ENCODE assay signal across 17 cellular contexts in the genomic region with DNA sequence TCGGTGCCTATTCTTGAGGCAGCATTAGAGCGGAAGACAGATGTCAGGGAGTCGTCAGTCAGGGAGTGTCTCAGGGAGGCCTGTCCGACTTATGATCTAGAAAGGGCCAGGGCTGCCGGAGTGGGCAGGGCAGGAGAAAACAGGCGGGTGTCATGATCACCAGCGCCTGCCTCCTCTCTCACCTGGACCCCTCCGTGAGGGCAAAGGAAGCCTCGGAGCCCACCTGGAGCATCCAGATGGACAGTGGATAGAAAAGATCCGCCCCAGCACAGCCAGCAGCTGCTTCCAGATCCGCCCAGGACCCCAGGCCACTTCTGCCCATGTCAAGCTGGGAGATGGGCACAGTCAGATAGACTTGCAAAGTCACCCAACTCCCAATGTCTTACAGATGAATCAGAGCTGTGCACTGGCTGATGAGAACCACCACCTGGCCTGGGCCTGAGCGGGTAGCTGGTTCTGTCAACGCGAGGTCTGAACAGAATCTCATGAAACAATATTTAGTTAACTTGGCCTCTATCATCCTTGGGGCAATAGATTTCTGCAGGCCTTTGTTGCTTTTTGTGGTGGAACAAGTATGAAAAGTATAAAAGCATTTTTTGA. TPM values are rescaled to one million over a fixed set of nuclear protein-coding genes. Genes with fewer than 3 reads are reported as not detected.
DNase-seq lines count a peak whose midpoint lies in the region; ATAC-seq and TF ChIP-seq lines count a peak whose summit lies in the region.
"Had no signal": no experiment of that assay in that cellular context is flagged by ENCODE, and none has a peak within 500 bp of the region (broad histone marks: within the 10 kb centered on the region; RNA-seq: fewer than 3 reads in every experiment).

No MANE protein-coding gene starts in this region.

- no peak for TF ChIP-seq POLR2A in esophagus muscularis mucosa (IDR thresholded peaks at IDR 0.05; ENCODE audit: low read depth)

- H3K4me3 Mint-ChIP-seq in osteocyte (ENCODE audit: unreplicated experiment), result peak overlapping the region; percentile 9
- H3K4me3 Mint-ChIP-seq: activated CD4-positive, alpha-beta T cell treated with anti-CD3 and anti-CD28 coated beads, Interleukin-2, amount 10 ng/mL, durations not matched to agents 7 days and 5 days; activated T-cell treated with anti-CD3 and anti-CD28 coated beads, Interleukin-2, amount 50 U/mL, for 4 hours had no signal

- H3K4me1 ChIP-seq in RWPE2 (ENCODE audit: insufficient read depth, poor library complexity, severe bottlenecking) (peaks cover 12% of the 10 kb centered on the region), esophagus muscularis mucosa (peaks cover 21 to 41% (median 32%) of the 10 kb centered on the region in 4 donors), mucosa of descending colon (ENCODE audit: low read depth) (no peaks in the 10 kb centered on the region)
- H3K4me1 ChIP-seq: Caco-2 had no signal

- H3K36me3 Mint-ChIP-seq in osteocyte (ENCODE audit: unreplicated experiment), result peaks cover 9% of the 10 kb centered on the region

- H3K9me3 ChIP-seq in RWPE2 (ENCODE audit: severe bottlenecking) (no peaks in the 10 kb centered on the region), esophagus muscularis mucosa (no peaks in the 10 kb centered on the region), mucosa of descending colon (no peaks in the 10 kb centered on the region)
- H3K9me3 ChIP-seq: Caco-2 had no signal

- DNase-seq in RWPE2 (ENCODE audit: low spot score), result peak; percentile 30
- no peak for DNase-seq in esophagus muscularis mucosa (ENCODE audit: extremely low spot score)
- no peak for DNase-seq in osteocyte (ENCODE audit: extremely low spot score, unreplicated experiment)
- no peak for DNase-seq in DMS153 treated with DMSO at 0.1 percent for 48 hours (lab: John Stamatoyannopoulos, UW; ENCODE audit: unreplicated experiment)
- DNase-seq in SHP77 treated with DMSO at 0.1 percent for 48 hours (lab: John Stamatoyannopoulos, UW), result no peak
- no peak for DNase-seq in mucosa of descending colon
- DNase-seq: activated CD4-positive, alpha-beta T cell treated with anti-CD3 and anti-CD28 coated beads, Interleukin-2, amount 10 ng/mL, durations not matched to agents 7 days and 5 days; activated T-cell treated with anti-CD3 and anti-CD28 coated beads, Interleukin-2, amount 50 U/mL, for 4 hours; amniotic stem cell; effector CD8-positive, alpha-beta T cell; HCEC 1CT; NCI-H1930; RPMI8226 had no signal

- no peak for TF ChIP-seq CTCF in 22Rv1 (IDR thresholded peaks at IDR 0.05)
- TF ChIP-seq CTCF in RWPE2 (IDR thresholded peaks at IDR 0.05; ENCODE audit: poor library complexity, severe bottlenecking), result no peak
- TF ChIP-seq CTCF in esophagus muscularis mucosa (IDR thresholded peaks at IDR 0.05), result no peak
- no peak for TF ChIP-seq CTCF in osteocyte (IDR thresholded peaks at IDR 0.05)
- TF ChIP-seq CTCF in mucosa of descending colon (IDR thresholded peaks at IDR 0.05), result no peak

- peak overlapping the region; percentile 87 for H3K27ac Mint-ChIP-seq in osteocyte (ENCODE audit: unreplicated experiment)
- H3K27ac Mint-ChIP-seq: activated CD4-positive, alpha-beta T cell treated with anti-CD3 and anti-CD28 coated beads, Interleukin-2, amount 10 ng/mL, durations not matched to agents 7 days and 5 days had no signal

- no peaks in the 10 kb centered on the region for H3K9me3 Mint-ChIP-seq in osteocyte (ENCODE audit: unreplicated experiment)
- H3K9me3 Mint-ChIP-seq: activated CD4-positive, alpha-beta T cell treated with anti-CD3 and anti-CD28 coated beads, Interleukin-2, amount 10 ng/mL, durations not matched to agents 7 days and 5 days; activated T-cell treated with anti-CD3 and anti-CD28 coated beads, Interleukin-2, amount 50 U/mL, for 4 hours had no signal

- H3K4me1 Mint-ChIP-seq in osteocyte (ENCODE audit: unreplicated experiment), result peaks cover 41% of the 10 kb centered on the region

- no peaks in the 10 kb centered on the region for H3K27me3 Mint-ChIP-seq in osteocyte (ENCODE audit: unreplicated experiment)
- H3K27me3 Mint-ChIP-seq: activated CD4-positive, alpha-beta T cell treated with anti-CD3 and anti-CD28 coated beads, Interleukin-2, amount 10 ng/mL, durations not matched to agents 7 days and 5 days had no signal

- 94% methylated on average over 13 of the region's 14 CpGs for WGBS in esophagus muscularis mucosa

- H3K36me3 ChIP-seq in RWPE2 (ENCODE audit: low read depth), result no peaks in the 10 kb centered on the region
- H3K36me3 ChIP-seq in esophagus muscularis mucosa, result peaks cover 0 to 26% (median 10%) of the 10 kb centered on the region in 4 donors
- H3K36me3 ChIP-seq in mucosa of descending colon (ENCODE audit: low read depth), result peaks cover 4% of the 10 kb centered on the region

- H3K27me3 ChIP-seq in RWPE2 (ENCODE audit: insufficient read depth, poor library complexity, severe bottlenecking) (no peaks in the 10 kb centered on the region), esophagus muscularis mucosa (no peaks in the 10 kb centered on the region)

- no peak overlapping the region for H3K4me3 ChIP-seq in RWPE2 (ENCODE audit: severe bottlenecking)
- H3K4me3 ChIP-seq in esophagus muscularis mucosa, result no peak overlapping the region
- no peak overlapping the region for H3K4me3 ChIP-seq in mucosa of descending colon

- ATAC-seq in RWPE2 (ENCODE audit: low read depth), result no peak
- ATAC-seq in esophagus mucosa, result no peak
- no peak for ATAC-seq in mucosa of descending colon
- ATAC-seq: activated T-cell treated with anti-CD3 and anti-CD28 coated beads, Interleukin-2, amount 50 U/mL, for 4 hours had no signal

- no peak for TF ChIP-seq EP300 in esophagus muscularis mucosa (IDR thresholded peaks at IDR 0.05)

- intact Hi-C loops in esophagus muscularis mucosa (cut with DNase I), result loop anchor here (5.0 to 10.0 kb wide), 2 partner anchors 76 to 334 kb away; no protein-coding TSS in a partner anchor
- intact Hi-C loops in mucosa of descending colon (cut with DNase I, micrococcal nuclease), result no loop called here

- H3K27ac ChIP-seq in 22Rv1, result peak overlapping the region; percentile 33; the same call in 1 of the 2 replicates
- peak overlapping the region; percentile 44 for H3K27ac ChIP-seq in RWPE2 (ENCODE audit: poor library complexity, severe bottlenecking)
- H3K27ac ChIP-seq in esophagus muscularis mucosa (replicated peaks in 1 of 4), result peak overlapping the region; percentile 51 to 68 (median 63)
- H3K27ac ChIP-seq: HL-60 had no signal

RNA-seq across cellular contexts. Expression of a gene that starts 22.2 kb away (rescaled TPM):
- 10 to 100 TPM; 21.4 to 28.6 (median 25.7) TPM for total RNA-seq in esophagus muscularis mucosa
- 20.4 and 22.0 TPM in 2 replicates for total RNA-seq in osteocyte
- 19.6 TPM for total RNA-seq in esophagus mucosa
- total RNA-seq in mucosa of descending colon, result 10 to 100 TPM; 14.8 to 19.8 (median 16.2) TPM

RNA-seq across cellular contexts. Expression of a gene that starts 53.5 kb away (rescaled TPM):
- total RNA-seq in esophagus muscularis mucosa (10 to 100 TPM; 12.0 to 35.8 (median 20.9) TPM), osteocyte (61.7 and 67.2 TPM in 2 replicates), esophagus mucosa (3.0 TPM), mucosa of descending colon (10 to 100 TPM in 1 of 3 donors, 1 to 10 TPM in 1, under 1 TPM in 1; 0.87 to 18.5 (median 3.6) TPM)
- total RNA-seq: activated CD4-positive, alpha-beta T cell treated with anti-CD3 and anti-CD28 coated beads, Interleukin-2, amount 10 ng/mL, durations not matched to agents 7 days and 5 days had no signal
